In the genomic region with DNA sequence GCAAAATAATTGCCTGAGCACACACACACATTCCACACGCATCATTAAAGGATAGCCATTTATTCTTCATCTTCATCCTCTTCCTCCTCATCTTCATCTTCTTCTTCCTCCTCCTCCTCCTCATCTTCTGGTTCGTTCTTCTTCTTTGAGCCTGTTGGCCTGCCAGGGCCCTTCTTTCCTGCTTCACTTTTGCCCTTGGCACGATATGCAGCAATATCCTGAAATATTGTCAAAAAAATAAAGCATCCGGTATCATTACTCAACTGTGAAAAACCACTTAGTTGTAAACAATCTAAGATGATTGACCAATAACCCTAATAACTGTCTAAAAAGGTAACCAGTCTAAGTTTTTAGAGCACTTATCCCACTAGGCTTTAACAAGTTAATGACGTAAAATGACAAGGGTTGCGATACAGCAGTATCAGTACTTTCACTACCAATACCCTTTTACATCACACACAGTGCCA, we compare ENCODE assay signal across 8 cellular contexts. TPM values are rescaled to one million over a fixed set of nuclear protein-coding genes. Genes with fewer than 3 reads are reported as not detected.
DNase-seq lines count a peak whose midpoint lies in the region; TF ChIP-seq lines count a peak whose summit lies in the region.

No MANE protein-coding gene starts in this region.

- H3K9me3 Mint-ChIP-seq in activated CD4-positive, alpha-beta T cell treated with anti-CD3 and anti-CD28 coated beads, Interleukin-2, amount 10 ng/mL, durations not matched to agents 24 days and 14 days = no peaks in the 10 kb centered on the region

- H3K4me1 ChIP-seq in SJCRH30 (peaks cover 6% of the 10 kb centered on the region), fibroblast of lung (ENCODE audit: control insufficient read depth, extremely low read depth, insufficient read depth, low read length) (peaks cover 3% of the 10 kb centered on the region), subcutaneous abdominal adipose tissue (ENCODE audit: control insufficient read depth in 5 of 5, insufficient read depth in 5 of 5, low read length in 5 of 5) (peaks cover 0 to 31% (median 28%) of the 10 kb centered on the region in 5 donors), ovary (ENCODE audit: insufficient read depth) (peaks cover 2% of the 10 kb centered on the region)

- no peak for DNase-seq in activated CD4-positive, alpha-beta T cell treated with anti-CD3 and anti-CD28 coated beads, Interleukin-2, amount 10 ng/mL, durations not matched to agents 24 days and 14 days
- no peak for DNase-seq in activated CD4-positive, alpha-beta T cell treated with anti-CD3 and anti-CD28 coated beads for 48 hours
- DNase-seq in SJCRH30 (no peak), fibroblast of lung (ENCODE audit: low read depth in 2 of 2) (peak in 1 of 2 donors; percentile 58), ovary (no peak), NCI-H187 (lab: John Stamatoyannopoulos, UW) (no peak), NCI-H1417 treated with DMSO at 0.1 percent for 48 hours (lab: John Stamatoyannopoulos, UW) (no peak)

- intact Hi-C loops in activated CD4-positive, alpha-beta T cell treated with anti-CD3 and anti-CD28 coated beads, Interleukin-2, amount 10 ng/mL, durations not matched to agents 24 days and 14 days (cut with micrococcal nuclease) = loop anchor here (5.0 kb wide), 1 partner anchor 950 kb away; the partner anchor contains the start of genes CEP44 and FBXO8
- intact Hi-C loops in ovary (cut with DNase I) = loop anchor here in 1 of 4 donors (5.0 kb wide), 1 partner anchor 40 kb away; the partner anchor contains the start of gene SAP30

- H3K4me3 Mint-ChIP-seq in activated CD4-positive, alpha-beta T cell treated with anti-CD3 and anti-CD28 coated beads, Interleukin-2, amount 10 ng/mL, durations not matched to agents 24 days and 14 days = peak overlapping the region; percentile 97

- H3K9me3 ChIP-seq in SJCRH30 (replicated peaks) (no peaks in the 10 kb centered on the region), fibroblast of lung (ENCODE audit: control insufficient read depth, insufficient read depth, low read depth, low read length) (no peaks in the 10 kb centered on the region), subcutaneous abdominal adipose tissue (ENCODE audit: control insufficient read depth in 5 of 5, low read length in 5 of 5) (no peaks in the 10 kb centered on the region), ovary (no peaks in the 10 kb centered on the region)

- no peak for TF ChIP-seq POLR2A in ovary (IDR thresholded peaks at IDR 0.05)

- H3K27ac ChIP-seq in SJCRH30 (0 out of 2 replicates have a peak overlapping the region, but pooled peaks have one; percentile 99), fibroblast of lung (ENCODE audit: insufficient read depth, low read length) (peak overlapping the region; percentile 3), subcutaneous abdominal adipose tissue (ENCODE audit: low read depth, low read length) (peak overlapping the region; percentile 92), ovary (no peak overlapping the region)

- H2AFZ ChIP-seq in fibroblast of lung (ENCODE audit: low read length) = no peak overlapping the region

- TF ChIP-seq EP300 in ovary (IDR thresholded peaks at IDR 0.05) = no peak

- H3K9ac ChIP-seq in fibroblast of lung (ENCODE audit: insufficient read depth, low read length) (peak overlapping the region; percentile 3), subcutaneous abdominal adipose tissue (ENCODE audit: low read length in 5 of 5) (peak overlapping the region in 2 of 5 donors; percentile 63 to 83)

- H3K27me3 Mint-ChIP-seq in activated CD4-positive, alpha-beta T cell treated with anti-CD3 and anti-CD28 coated beads, Interleukin-2, amount 10 ng/mL, durations not matched to agents 24 days and 14 days = no peaks in the 10 kb centered on the region

- WGBS in ovary, 3 donors = 40 to 48% (median 45%) methylated on average over 6 of the region's 6 CpGs

- H3K27me3 ChIP-seq in SJCRH30 (no peaks in the 10 kb centered on the region; the same call in 1 of the 2 replicates), fibroblast of lung (ENCODE audit: control insufficient read depth, insufficient read depth, low read length) (no peaks in the 10 kb centered on the region), subcutaneous abdominal adipose tissue (ENCODE audit: control insufficient read depth in 5 of 5, insufficient read depth in 4 of 5, low read length in 5 of 5) (no peaks in the 10 kb centered on the region), ovary (no peaks in the 10 kb centered on the region)

- H3K4me3 ChIP-seq in SJCRH30 (peak overlapping the region; percentile 94), fibroblast of lung (replicated peaks in 1 of 4; ENCODE audit: control extremely low read depth in 1 of 4, insufficient read depth in 1 of 4, low read depth in 3 of 4, low read length in 4 of 4) (peak overlapping the region; percentile 77 to 98 (median 90)), subcutaneous abdominal adipose tissue (ENCODE audit: low read depth in 1 of 5, low read length in 5 of 5) (peak overlapping the region in 3 of 5 donors; percentile 93 to 96 (median 95)), ovary (no peak overlapping the region)

- H4K20me1 ChIP-seq in fibroblast of lung (ENCODE audit: control insufficient read depth, extremely low read depth, insufficient read depth, low read length) = no peaks in the 10 kb centered on the region

- H3K79me2 ChIP-seq in fibroblast of lung (ENCODE audit: control insufficient read depth, insufficient read depth, low read length) = peaks cover 39% of the 10 kb centered on the region

- peak overlapping the region; percentile 93 for H3K27ac Mint-ChIP-seq in activated CD4-positive, alpha-beta T cell treated with anti-CD3 and anti-CD28 coated beads, Interleukin-2, amount 10 ng/mL, durations not matched to agents 24 days and 14 days

- peaks cover 40% of the 10 kb centered on the region for H3K4me1 Mint-ChIP-seq in activated CD4-positive, alpha-beta T cell treated with anti-CD3 and anti-CD28 coated beads, Interleukin-2, amount 10 ng/mL, durations not matched to agents 24 days and 14 days

- TF ChIP-seq CTCF in fibroblast of lung (conservative IDR thresholded peaks at IDR 0.05 in 1 of 2, IDR thresholded peaks at IDR 0.05 in 1 of 2; ENCODE audit: low read depth in 1 of 2, low read length in 2 of 2) = no peak
- TF ChIP-seq CTCF in ovary (IDR thresholded peaks at IDR 0.05) = no peak

- H3K36me3 ChIP-seq in SJCRH30 (peaks cover 50% of the 10 kb centered on the region), fibroblast of lung (ENCODE audit: control insufficient read depth, insufficient read depth, low read length) (peaks cover 1% of the 10 kb centered on the region), subcutaneous abdominal adipose tissue (ENCODE audit: control insufficient read depth in 5 of 5, insufficient read depth in 5 of 5, low read length in 5 of 5) (peaks cover 16 to 30% (median 19%) of the 10 kb centered on the region in 5 donors), ovary (no peaks in the 10 kb centered on the region)

- peak overlapping the region; percentile 93 for H3K4me2 ChIP-seq in fibroblast of lung (ENCODE audit: extremely low read depth, insufficient read depth, low read length)

- peaks cover 44% of the 10 kb centered on the region for H3K36me3 Mint-ChIP-seq in activated CD4-positive, alpha-beta T cell treated with anti-CD3 and anti-CD28 coated beads, Interleukin-2, amount 10 ng/mL, durations not matched to agents 24 days and 14 days (ENCODE audit: low read depth)

RNA-seq across cellular contexts. Expression of gene HMGB2, which starts 2.1 kb away (rescaled TPM):
- total RNA-seq in activated CD4-positive, alpha-beta T cell treated with anti-CD3 and anti-CD28 coated beads, Interleukin-2, amount 10 ng/mL, durations not matched to agents 24 days and 14 days = 311 and 315 TPM in 2 replicates
- 281 and 327 TPM in 2 replicates for total RNA-seq in SJCRH30 (2014; rRNA removed; shearing (Covaris generic))
- total RNA-seq in fibroblast of lung = 57.0 and 183 TPM in 2 replicates
- polyA plus RNA-seq in fibroblast of lung = 123 and 215 TPM in 2 replicates
- 93.0 and 180 TPM in 2 replicates for polyA plus RNA-seq in fibroblast of lung (2012)
- 2.0 and 4.9 TPM in 2 replicates for polyA minus RNA-seq in fibroblast of lung (ENCODE audit: low replicate concordance)
- 100 to 1,000 TPM in 1 of 7 donors, 10 to 100 TPM in 6; 47.2 to 131 (median 63.5) TPM for total RNA-seq in ovary
- polyA plus RNA-seq in ovary = 100 to 1,000 TPM in 1 of 2 donors, 10 to 100 TPM in 1; 94.7 to 157 TPM

RNA-seq across cellular contexts. Expression of gene SAP30, which starts 38.7 kb away (rescaled TPM):
- total RNA-seq in activated CD4-positive, alpha-beta T cell treated with anti-CD3 and anti-CD28 coated beads, Interleukin-2, amount 10 ng/mL, durations not matched to agents 24 days and 14 days = 33.1 and 33.8 TPM in 2 replicates
- 29.0 and 30.6 TPM in 2 replicates for total RNA-seq in SJCRH30 (2014; rRNA removed; shearing (Covaris generic))
- total RNA-seq in fibroblast of lung = 33.4 and 101 TPM in 2 replicates
- polyA plus RNA-seq in fibroblast of lung = 32.5 and 33.6 TPM in 2 replicates
- polyA plus RNA-seq in fibroblast of lung (2012) = 30.3 and 33.9 TPM in 2 replicates
- 1.1 TPM in 2 replicates for polyA minus RNA-seq in fibroblast of lung (ENCODE audit: low replicate concordance)
- total RNA-seq in ovary = 10 to 100 TPM; 14.8 to 32.3 (median 17.1) TPM
- 10 to 100 TPM; 10.7 to 14.0 TPM for polyA plus RNA-seq in ovary

Comparison
In these comparisons a context has a peak if more than half of its experiments do, and no peak if none do; other contexts are left out.
1. H3K27ac ChIP-seq: peak in SJCRH30 (single experiment), fibroblast of lung (single experiment) and subcutaneous abdominal adipose tissue (single experiment); none in ovary (0 of 2).